Comparison of ENCODE assay signal across 10 cellular contexts in the genomic region with DNA sequence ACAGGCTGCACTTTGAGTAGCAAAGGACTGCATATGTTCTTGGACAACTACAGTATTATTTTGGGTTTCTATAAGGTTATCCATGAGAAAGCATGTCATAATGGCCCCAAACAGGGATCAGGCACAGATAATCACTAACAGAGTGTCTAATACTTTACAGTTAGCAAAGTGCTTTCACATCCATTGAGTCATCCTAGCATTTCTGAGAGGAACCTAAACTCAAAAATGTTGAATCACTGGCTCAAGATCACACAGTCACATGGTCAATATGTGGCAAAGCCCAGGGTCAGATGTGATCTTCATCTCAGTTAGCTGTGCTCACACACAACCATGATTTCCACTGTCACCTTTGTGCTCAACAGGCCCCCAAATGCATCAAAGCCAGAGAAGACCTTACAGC.
A peak's percentile ranks its signal among the peaks of the same experiment; 100 is the strongest.
DNase-seq lines count a peak whose midpoint lies in the region; ATAC-seq and TF ChIP-seq lines count a peak whose summit lies in the region.
"Had no signal": no experiment of that assay in that cellular context is flagged by ENCODE, and none has a peak within 500 bp of the region (broad histone marks: within the 10 kb centered on the region; RNA-seq: fewer than 3 reads in every experiment).

No MANE protein-coding gene starts in this region.

- no peak overlapping the region for H3K4me3 ChIP-seq in skeletal muscle cell (ENCODE audit: low read depth, low read length)

- CTCF ChIA-PET in activated CD4-positive, alpha-beta T cell treated with anti-CD3 and anti-CD28 coated beads, Interleukin-2, amount 10 ng/mL, durations not matched to agents 7 days and 5 days (lab: Charles Lee), result no interaction called here

- H3K4me1 Mint-ChIP-seq in mesothelial cell of epicardium, result peaks cover 16% of the 10 kb centered on the region
- peaks cover 8% of the 10 kb centered on the region for H3K4me1 Mint-ChIP-seq in activated CD4-positive, alpha-beta T cell treated with anti-CD3 and anti-CD28 coated beads, Interleukin-2, amount 10 ng/mL, durations not matched to agents 7 days and 5 days

- no peak overlapping the region for H3K4me3 Mint-ChIP-seq in mesothelial cell of epicardium
- H3K4me3 Mint-ChIP-seq in activated CD4-positive, alpha-beta T cell treated with anti-CD3 and anti-CD28 coated beads, Interleukin-2, amount 10 ng/mL, durations not matched to agents 7 days and 5 days, result no peak overlapping the region
- H3K4me3 Mint-ChIP-seq: T-helper 1 cell treated with Interleukin-12 subunit alpha and Interleukin-12 subunit beta and Interleukin-4 antibody, amounts not matched to agents 30 μg/mL and 1 μg/mL, for 36 hours had no signal

- POLR2A ChIA-PET in activated CD4-positive, alpha-beta T cell treated with anti-CD3 and anti-CD28 coated beads, Interleukin-2, amount 10 ng/mL, durations not matched to agents 7 days and 5 days (lab: Charles Lee), result no interaction called here

- DNase-seq in OCI-M1 (lab: John Stamatoyannopoulos, UW) (peak; percentile 70), skeletal muscle cell (ENCODE audit: low read depth) (peak; percentile 43), NCI-H2107 treated with DMSO at 0.1 percent for 48 hours (lab: John Stamatoyannopoulos, UW; ENCODE audit: unreplicated experiment) (no peak), mesothelial cell of epicardium (ENCODE audit: low spot score in 2 of 2, unreplicated experiment in 2 of 2) (no peak)
- no peak for DNase-seq in activated CD4-positive, alpha-beta T cell treated with anti-CD3 and anti-CD28 coated beads, Interleukin-2, amount 10 ng/mL, durations not matched to agents 7 days and 5 days
- DNase-seq: NCI-H226; stimulated activated naive CD4-positive, alpha-beta T cell had no signal

- H3K36me3 Mint-ChIP-seq in mesothelial cell of epicardium, result no peaks in the 10 kb centered on the region
- no peaks in the 10 kb centered on the region for H3K36me3 Mint-ChIP-seq in activated CD4-positive, alpha-beta T cell treated with anti-CD3 and anti-CD28 coated beads, Interleukin-2, amount 10 ng/mL, durations not matched to agents 7 days and 5 days (ENCODE audit: low read depth)

- no peaks in the 10 kb centered on the region for H3K9me3 Mint-ChIP-seq in mesothelial cell of epicardium
- H3K9me3 Mint-ChIP-seq in activated CD4-positive, alpha-beta T cell treated with anti-CD3 and anti-CD28 coated beads, Interleukin-2, amount 10 ng/mL, durations not matched to agents 7 days and 5 days, result no peaks in the 10 kb centered on the region
- H3K9me3 Mint-ChIP-seq: T-helper 1 cell treated with Interleukin-12 subunit alpha and Interleukin-12 subunit beta and Interleukin-4 antibody, amounts not matched to agents 30 μg/mL and 1 μg/mL, for 36 hours had no signal

- ATAC-seq in GM18858 (IDR thresholded peaks at IDR 0.05; ENCODE audit: unreplicated experiment) (peak; percentile 33), HG02642 (IDR thresholded peaks at IDR 0.05; ENCODE audit: poor library complexity, unreplicated experiment) (peak; percentile 39)

- no peak for TF ChIP-seq CTCF in mesothelial cell of epicardium (IDR thresholded peaks at IDR 0.05; ENCODE audit: unreplicated experiment)

- H3K27ac Mint-ChIP-seq in mesothelial cell of epicardium, result no peak overlapping the region
- no peak overlapping the region for H3K27ac Mint-ChIP-seq in activated CD4-positive, alpha-beta T cell treated with anti-CD3 and anti-CD28 coated beads, Interleukin-2, amount 10 ng/mL, durations not matched to agents 7 days and 5 days
- H3K27ac Mint-ChIP-seq: T-helper 1 cell treated with Interleukin-12 subunit alpha and Interleukin-12 subunit beta and Interleukin-4 antibody, amounts not matched to agents 30 μg/mL and 1 μg/mL, for 36 hours had no signal

- no peaks in the 10 kb centered on the region for H3K27me3 Mint-ChIP-seq in mesothelial cell of epicardium (ENCODE audit: low read depth)
- H3K27me3 Mint-ChIP-seq in activated CD4-positive, alpha-beta T cell treated with anti-CD3 and anti-CD28 coated beads, Interleukin-2, amount 10 ng/mL, durations not matched to agents 7 days and 5 days, result peaks cover 7% of the 10 kb centered on the region

Comparison
In these comparisons a context has a peak if more than half of its experiments do, and no peak if none do; other contexts are left out.
1. DNase-seq: peak in OCI-M1 (single experiment) and skeletal muscle cell (single experiment); none in NCI-H2107 treated with DMSO at 0.1 percent for 48 hours (single experiment), mesothelial cell of epicardium (0 of 2) and activated CD4-positive, alpha-beta T cell treated with anti-CD3 and anti-CD28 coated beads, Interleukin-2, amount 10 ng/mL, durations not matched to agents 7 days and 5 days (single experiment).